In genomic region chr4:147103403-147103946, GRCh38 we compare ENCODE assay signal across 9 cellular contexts.
DNase-seq lines count a peak whose midpoint lies in the region; ATAC-seq lines count a peak whose summit lies in the region.
"Had no signal": no experiment of that assay in that cellular context is flagged by ENCODE, and none has a peak within 500 bp of the region (broad histone marks: within the 10 kb centered on the region; RNA-seq: fewer than 3 reads in every experiment).

No MANE protein-coding gene starts in this region.

- ATAC-seq in GM21529 (IDR thresholded peaks at IDR 0.05; ENCODE audit: unreplicated experiment) (no peak), GM21381 (IDR thresholded peaks at IDR 0.05; ENCODE audit: unreplicated experiment) (no peak)

- DNase-seq in GOT3 (lab: John Stamatoyannopoulos, UW) (peak; percentile 39), brain pericyte (ENCODE audit: low read depth, low spot score) (peak; percentile 80), islet precursor cell (peak; percentile 81), stromal cell of bone marrow (ENCODE audit: low read depth) (peak; percentile 99), NCI-H524 treated with DMSO at 0.1 percent for 48 hours (lab: John Stamatoyannopoulos, UW) (no peak)
- DNase-seq in activated CD4-positive, alpha-beta T cell treated with anti-CD3 and anti-CD28 coated beads, Interleukin-2, amount 50 U/mL, for 48 hours: no peak
- DNase-seq: NCI-H1105 had no signal

Comparison
In these comparisons a context has a peak if more than half of its experiments do, and no peak if none do; other contexts are left out.
1. DNase-seq: peak in GOT3 (single experiment), brain pericyte (single experiment), islet precursor cell (single experiment) and stromal cell of bone marrow (single experiment); none in activated CD4-positive, alpha-beta T cell treated with anti-CD3 and anti-CD28 coated beads, Interleukin-2, amount 50 U/mL, for 48 hours (0 of 2) and NCI-H524 treated with DMSO at 0.1 percent for 48 hours (single experiment).